ENCODE assay signal across 8 cellular contexts in genomic region chr20:7094438-7094997, GRCh38.
DNase-seq lines count a peak whose midpoint lies in the region; ATAC-seq and TF ChIP-seq lines count a peak whose summit lies in the region.

No MANE protein-coding gene starts in this region.

- no peak for TF ChIP-seq EP300 in upper lobe of left lung (IDR thresholded peaks at IDR 0.05)

- TF ChIP-seq POLR2A in upper lobe of left lung (IDR thresholded peaks at IDR 0.05), result no peak

- H3K36me3 ChIP-seq in upper lobe of left lung, result no peaks in the 10 kb centered on the region

- H3K4me1 ChIP-seq in upper lobe of left lung, result peaks cover 0 to 2% (median 0%) of the 10 kb centered on the region in 4 donors

- WGBS in upper lobe of left lung, 2 donors, result 26 to 32% methylated on average over 7 of the region's 7 CpGs

- H3K27me3 ChIP-seq in upper lobe of left lung, result no peaks in the 10 kb centered on the region

- H3K9me3 ChIP-seq in upper lobe of left lung, result no peaks in the 10 kb centered on the region

- ATAC-seq in upper lobe of left lung (ENCODE audit: low FRiP score in 2 of 2), result peak in 1 of 2 donors; percentile 51
- no peak for ATAC-seq in GM21526 (IDR thresholded peaks at IDR 0.05; ENCODE audit: low FRiP score, unreplicated experiment)
- no peak for ATAC-seq in HG03460 (IDR thresholded peaks at IDR 0.05; ENCODE audit: unreplicated experiment)

- DNase-seq in SIG-M5 treated with dmso at 0.1 percent for 504 hours (lab: John Stamatoyannopoulos, UW; ENCODE audit: unreplicated experiment) (peak; percentile 13), SIG-M5 (lab: John Stamatoyannopoulos, UW) (no peak), KG1 (lab: John Stamatoyannopoulos, UW) (peak; percentile 19), RPMI8226 (peak; percentile 39), glomerular endothelial cell (ENCODE audit: extremely low read depth, low read depth, low spot score) (peak; percentile 22), upper lobe of left lung (peak in 1 of 2 donors; percentile 31)

- TF ChIP-seq CTCF in upper lobe of left lung (IDR thresholded peaks at IDR 0.05), result peak in 4 of 6 experiments; percentile 26 to 50 (median 44)

- H3K4me3 ChIP-seq in upper lobe of left lung, result no peak overlapping the region

- H3K27ac ChIP-seq in upper lobe of left lung, result no peak overlapping the region
